Comparison of ENCODE assay signal across 25 cellular contexts in genomic region chr6:158070513-158070912, GRCh38.
DNase-seq lines count a peak whose midpoint lies in the region; FAIRE-seq and TF ChIP-seq lines count a peak whose summit lies in the region.
"Had no signal": no experiment of that assay in that cellular context is flagged by ENCODE, and none has a peak within 500 bp of the region (broad histone marks: within the 10 kb centered on the region; RNA-seq: fewer than 3 reads in every experiment).

No MANE protein-coding gene starts in this region.

- no peak for TF ChIP-seq POLR2A in GM12892 (IDR thresholded peaks at IDR 0.05; ENCODE audit: low read depth, low read length)

- no peaks in the 10 kb centered on the region for H3K9me3 Mint-ChIP-seq in activated CD4-positive, alpha-beta T cell treated with anti-CD3 and anti-CD28 coated beads, Interleukin-2, amount 10 ng/mL, durations not matched to agents 24 days and 14 days
- no peaks in the 10 kb centered on the region for H3K9me3 Mint-ChIP-seq in endothelial cell (ENCODE audit: unreplicated experiment)
- H3K9me3 Mint-ChIP-seq: activated CD4-positive, alpha-beta T cell treated with anti-CD3 and anti-CD28 coated beads, Interleukin-2, amount 10 ng/mL, durations not matched to agents 7 days and 5 days; memory B cell; stimulated activated naive CD8-positive, alpha-beta T cell treated with anti-CD3 and anti-CD28 coated beads, Interleukin-15, amount 100 ng/mL, for 72 hours had no signal

- H3K27ac Mint-ChIP-seq in activated CD4-positive, alpha-beta T cell treated with anti-CD3 and anti-CD28 coated beads, Interleukin-2, amount 10 ng/mL, durations not matched to agents 24 days and 14 days: peak overlapping the region; percentile 29
- peak overlapping the region; percentile 93 for H3K27ac Mint-ChIP-seq in endothelial cell (ENCODE audit: unreplicated experiment)
- H3K27ac Mint-ChIP-seq: memory B cell; stimulated activated naive CD8-positive, alpha-beta T cell treated with anti-CD3 and anti-CD28 coated beads, Interleukin-15, amount 100 ng/mL, for 72 hours had no signal

- no peak for FAIRE-seq in GM12892 (lab: Jason Lieb, UNC)

- H3K36me3 ChIP-seq in SJSA1: peaks cover 57% of the 10 kb centered on the region

- H3K36me3 Mint-ChIP-seq in activated CD4-positive, alpha-beta T cell treated with anti-CD3 and anti-CD28 coated beads, Interleukin-2, amount 10 ng/mL, durations not matched to agents 24 days and 14 days (ENCODE audit: low read depth): peaks cover 53% of the 10 kb centered on the region
- H3K36me3 Mint-ChIP-seq in endothelial cell (ENCODE audit: low read depth, unreplicated experiment): peaks cover 41% of the 10 kb centered on the region

- peaks cover 33% of the 10 kb centered on the region for H3K4me1 Mint-ChIP-seq in activated CD4-positive, alpha-beta T cell treated with anti-CD3 and anti-CD28 coated beads, Interleukin-2, amount 10 ng/mL, durations not matched to agents 24 days and 14 days
- H3K4me1 Mint-ChIP-seq in endothelial cell (ENCODE audit: unreplicated experiment): peaks cover 60% of the 10 kb centered on the region

- peak overlapping the region; percentile 95 for H3K27ac ChIP-seq in SJSA1
- H3K27ac ChIP-seq: upper lobe of right lung had no signal

- H3K27me3 ChIP-seq in SJSA1 (replicated peaks): no peaks in the 10 kb centered on the region
- H3K27me3 ChIP-seq: gastrocnemius medialis, right atrium auricular region, upper lobe of right lung had no signal

- intact Hi-C loops in activated CD4-positive, alpha-beta T cell treated with anti-CD3 and anti-CD28 coated beads, Interleukin-2, amount 10 ng/mL, durations not matched to agents 24 days and 14 days (cut with micrococcal nuclease): loop anchor here (5.0 kb wide), 1 partner anchor 753 kb away; no protein-coding TSS in a partner anchor
- intact Hi-C loops in posterior vena cava (cut with DNase I): loop anchor here in 1 of 2 donors (10.0 kb wide), 1 partner anchor 136 kb away; no protein-coding TSS in a partner anchor

- H3K4me3 Mint-ChIP-seq in activated CD4-positive, alpha-beta T cell treated with anti-CD3 and anti-CD28 coated beads, Interleukin-2, amount 10 ng/mL, durations not matched to agents 24 days and 14 days: no peak overlapping the region
- no peak overlapping the region for H3K4me3 Mint-ChIP-seq in endothelial cell (ENCODE audit: unreplicated experiment)
- H3K4me3 Mint-ChIP-seq: activated CD4-positive, alpha-beta T cell treated with anti-CD3 and anti-CD28 coated beads, Interleukin-2, amount 10 ng/mL, durations not matched to agents 7 days and 5 days; memory B cell; stimulated activated naive CD8-positive, alpha-beta T cell treated with anti-CD3 and anti-CD28 coated beads, Interleukin-15, amount 100 ng/mL, for 72 hours had no signal

- no peaks in the 10 kb centered on the region for H3K9me3 ChIP-seq in SJSA1 (replicated peaks)
- H3K9me3 ChIP-seq: Caco-2, gastrocnemius medialis, right atrium auricular region, upper lobe of right lung had no signal

- no peak overlapping the region for H3K4me3 ChIP-seq in SJSA1
- H3K4me3 ChIP-seq: gastrocnemius medialis, right atrium auricular region, upper lobe of right lung had no signal

- H3K27me3 Mint-ChIP-seq in activated CD4-positive, alpha-beta T cell treated with anti-CD3 and anti-CD28 coated beads, Interleukin-2, amount 10 ng/mL, durations not matched to agents 24 days and 14 days: no peaks in the 10 kb centered on the region
- H3K27me3 Mint-ChIP-seq in endothelial cell (ENCODE audit: unreplicated experiment): peaks cover 12% of the 10 kb centered on the region
- H3K27me3 Mint-ChIP-seq: activated CD4-positive, alpha-beta T cell treated with anti-CD3 and anti-CD28 coated beads, Interleukin-2, amount 10 ng/mL, durations not matched to agents 7 days and 5 days; memory B cell; stimulated activated naive CD8-positive, alpha-beta T cell treated with anti-CD3 and anti-CD28 coated beads, Interleukin-15, amount 100 ng/mL, for 72 hours had no signal

- peaks cover 51% of the 10 kb centered on the region for H3K4me1 ChIP-seq in SJSA1 (replicated peaks)
- H3K4me1 ChIP-seq: upper lobe of right lung had no signal

- DNase-seq in activated CD4-positive, alpha-beta T cell treated with anti-CD3 and anti-CD28 coated beads, Interleukin-2, amount 10 ng/mL, durations not matched to agents 24 days and 14 days: no peak
- no peak for DNase-seq in activated CD4-positive, alpha-beta T cell treated with anti-CD3 and anti-CD28 coated beads for 48 hours
- no peak for DNase-seq in SJSA1 (ENCODE audit: low read depth in 1 of 2, low spot score in 2 of 2)
- DNase-seq in endothelial cell (ENCODE audit: low spot score): no peak
- DNase-seq in posterior vena cava (ENCODE audit: low spot score): peak; percentile 51
- no peak for DNase-seq in GM12892 (ENCODE audit: insufficient read length)
- no peak for DNase-seq in COR-L47 (lab: John Stamatoyannopoulos, UW)
- no peak for DNase-seq in DMS114 treated with DMSO at 0.1 percent for 48 hours (lab: John Stamatoyannopoulos, UW; ENCODE audit: unreplicated experiment)
- DNase-seq: 8988T; activated CD4-positive, alpha-beta T cell treated with anti-CD3 and anti-CD28 coated beads, Interleukin-2, amount 10 ng/mL, durations not matched to agents 7 days and 5 days; activated effector memory CD4-positive, alpha-beta T cell treated with Interleukin-2 at 50 U/mL for 16 hours; Caco-2; central memory CD4-positive, alpha-beta T cell; erythroblast; gastrocnemius medialis; NCI-H187; NCI-H226; NCI-H748 treated with DMSO at 0.1 percent for 48 hours; occipital lobe; SHP77; stimulated activated CD4-positive, alpha-beta T cell treated with anti-CD3 and anti-CD28 coated beads, Interleukin-12 subunit alpha, Interleukin-12 subunit beta, amount 100 ng/mL, for 4 hours; stimulated activated naive CD8-positive, alpha-beta T cell treated with anti-CD3 and anti-CD28 coated beads, Interleukin-15, amount 100 ng/mL, for 72 hours; upper lobe of right lung had no signal

- no peak for TF ChIP-seq CTCF in endothelial cell (IDR thresholded peaks at IDR 0.05; ENCODE audit: unreplicated experiment)
